Comparison of ENCODE assay signal across 9 cellular contexts in the genomic region with DNA sequence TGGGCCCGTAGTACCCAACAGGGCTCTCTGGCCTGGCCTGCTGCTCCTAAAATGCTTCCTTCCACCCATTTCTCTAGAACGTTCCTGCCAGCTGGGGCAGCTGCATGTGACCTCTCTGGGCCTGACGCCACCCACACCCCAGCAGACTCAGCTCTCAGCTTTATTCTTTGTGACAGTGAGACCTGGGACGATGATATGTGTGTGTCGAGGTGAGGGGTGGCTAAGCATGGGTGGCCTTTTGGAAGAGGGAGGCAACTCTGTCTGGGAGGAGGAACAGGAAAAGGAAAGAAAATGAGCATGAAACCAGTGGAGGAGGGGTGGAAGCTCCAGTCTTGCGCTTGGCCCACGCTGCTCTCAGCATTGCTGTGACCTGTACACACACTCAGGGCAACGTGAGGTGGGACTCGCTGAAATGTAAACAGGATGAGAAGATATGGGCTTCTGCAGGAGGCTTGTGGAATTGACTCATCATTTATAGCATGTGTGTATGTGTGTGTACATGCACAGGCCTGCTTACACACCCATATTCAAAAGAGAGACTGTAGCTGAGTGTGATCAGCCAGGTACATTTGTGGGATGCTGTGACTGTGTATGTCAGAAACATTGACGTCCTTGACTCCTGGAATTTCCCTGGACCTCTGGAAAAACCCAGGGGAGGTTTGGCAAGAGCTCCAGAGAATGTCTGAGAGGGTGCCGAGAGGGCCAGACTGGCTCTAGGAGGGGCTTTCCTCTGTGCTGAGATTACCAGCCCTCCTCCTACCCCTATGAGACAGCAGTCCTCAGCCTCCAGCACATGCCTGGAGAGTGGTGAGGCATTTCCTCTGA.
DNase-seq lines count a peak whose midpoint lies in the region; ATAC-seq and TF ChIP-seq lines count a peak whose summit lies in the region.
"Had no signal": no experiment of that assay in that cellular context is flagged by ENCODE, and none has a peak within 500 bp of the region (broad histone marks: within the 10 kb centered on the region; RNA-seq: fewer than 3 reads in every experiment).

No MANE protein-coding gene starts in this region.

- no peaks in the 10 kb centered on the region for H3K36me3 Mint-ChIP-seq in stimulated activated naive B cell treated with anti-CD40 and anti-IgM and Interleukin-4, amounts not matched to agents 10 μg/mL and 1 μg/mL and 100 μg/mL, for 72 hours

- no peak overlapping the region for H3K4me3 Mint-ChIP-seq in stimulated activated naive B cell treated with anti-CD40 and anti-IgM and Interleukin-4, amounts not matched to agents 10 μg/mL and 1 μg/mL and 100 μg/mL, for 72 hours

- TF ChIP-seq CTCF in GM20000 (IDR thresholded peaks at IDR 0.05; ENCODE audit: extremely low read depth, missing control alignments) (no peak), fibroblast of villous mesenchyme (IDR thresholded peaks at IDR 0.05; ENCODE audit: insufficient read depth, low read depth, low read length) (no peak)

- ATAC-seq in stimulated activated naive B cell treated with anti-CD40 and anti-IgM and Interleukin-4, amounts not matched to agents 10 μg/mL and 1 μg/mL and 100 μg/mL, for 72 hours (replicated peaks): peak; percentile 41 to 69
- no peak for ATAC-seq in HG02763 (IDR thresholded peaks at IDR 0.05; ENCODE audit: unreplicated experiment)

- DNase-seq in GM20000 (ENCODE audit: low spot score) (peak; percentile 19), M059J (ENCODE audit: low read depth) (peak; percentile 78), fibroblast of villous mesenchyme (ENCODE audit: low read depth) (peak; percentile 87), T-helper 9 cell (no peak), T-helper 1 cell (no peak)
- peak; percentile 28 for DNase-seq in stimulated activated naive B cell treated with anti-CD40 and anti-IgM and Interleukin-4, amounts not matched to agents 10 μg/mL and 1 μg/mL and 100 μg/mL, for 72 hours
- no peak for DNase-seq in activated CD4-positive, alpha-beta T cell treated with anti-CD3 and anti-CD28 coated beads, Interleukin-2, amount 50 U/mL, for 4 hours
- DNase-seq: substantia nigra had no signal

- peak overlapping the region; percentile 33 for H3K27ac Mint-ChIP-seq in stimulated activated naive B cell treated with anti-CD40 and anti-IgM and Interleukin-4, amounts not matched to agents 10 μg/mL and 1 μg/mL and 100 μg/mL, for 72 hours

- H3K4me1 Mint-ChIP-seq in stimulated activated naive B cell treated with anti-CD40 and anti-IgM and Interleukin-4, amounts not matched to agents 10 μg/mL and 1 μg/mL and 100 μg/mL, for 72 hours: peaks cover 16 to 17% of the 10 kb centered on the region in 2 donors

- H3K9me3 Mint-ChIP-seq in stimulated activated naive B cell treated with anti-CD40 and anti-IgM and Interleukin-4, amounts not matched to agents 10 μg/mL and 1 μg/mL and 100 μg/mL, for 72 hours: no peaks in the 10 kb centered on the region

- H3K4me3 ChIP-seq in fibroblast of villous mesenchyme (ENCODE audit: low read depth, low read length): no peak overlapping the region

- H3K27me3 Mint-ChIP-seq in stimulated activated naive B cell treated with anti-CD40 and anti-IgM and Interleukin-4, amounts not matched to agents 10 μg/mL and 1 μg/mL and 100 μg/mL, for 72 hours: no peaks in the 10 kb centered on the region

Comparison
In these comparisons a context has a peak if more than half of its experiments do, and no peak if none do; other contexts are left out.
1. DNase-seq: peak in GM20000 (single experiment), M059J (single experiment), fibroblast of villous mesenchyme (single experiment) and stimulated activated naive B cell treated with anti-CD40 and anti-IgM and Interleukin-4, amounts not matched to agents 10 μg/mL and 1 μg/mL and 100 μg/mL, for 72 hours (single experiment); none in T-helper 9 cell (single experiment), activated CD4-positive, alpha-beta T cell treated with anti-CD3 and anti-CD28 coated beads, Interleukin-2, amount 50 U/mL, for 4 hours (0 of 2) and T-helper 1 cell (0 of 5).